In the genomic region with DNA sequence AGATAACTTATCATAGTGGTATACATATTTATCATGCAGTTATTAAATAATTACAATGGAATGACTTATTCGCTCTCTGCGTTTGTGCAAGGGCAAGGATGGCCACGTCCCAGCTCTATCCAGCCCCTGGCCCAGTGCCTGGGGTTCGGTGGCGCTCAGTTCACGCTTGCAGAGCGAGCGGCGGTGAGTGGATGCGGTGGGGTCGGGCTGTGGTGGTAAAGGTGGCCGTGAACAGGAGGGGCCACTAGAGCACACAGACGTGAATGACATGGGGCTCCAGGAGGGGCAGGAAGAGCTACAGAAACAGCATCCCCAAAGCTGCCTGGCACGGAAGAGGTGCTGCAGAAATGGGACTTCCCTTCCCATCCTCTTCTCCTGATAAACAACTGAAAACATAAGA, we compare ENCODE assay signal across 1 cellular context.
TF ChIP-seq lines count a peak whose summit lies in the region.

No MANE protein-coding gene starts in this region.

TF ChIP-seq in GM23338, 12 proteins besides CTCF, POLR2A, EP300 and RAD21 (continued from another document):
- TF ChIP-seq, protein P1, sequence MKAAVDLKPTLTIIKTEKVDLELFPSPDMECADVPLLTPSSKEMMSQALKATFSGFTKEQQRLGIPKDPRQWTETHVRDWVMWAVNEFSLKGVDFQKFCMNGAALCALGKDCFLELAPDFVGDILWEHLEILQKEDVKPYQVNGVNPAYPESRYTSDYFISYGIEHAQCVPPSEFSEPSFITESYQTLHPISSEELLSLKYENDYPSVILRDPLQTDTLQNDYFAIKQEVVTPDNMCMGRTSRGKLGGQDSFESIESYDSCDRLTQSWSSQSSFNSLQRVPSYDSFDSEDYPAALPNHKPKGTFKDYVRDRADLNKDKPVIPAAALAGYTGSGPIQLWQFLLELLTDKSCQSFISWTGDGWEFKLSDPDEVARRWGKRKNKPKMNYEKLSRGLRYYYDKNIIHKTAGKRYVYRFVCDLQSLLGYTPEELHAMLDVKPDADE (IDR thresholded peaks at IDR 0.05): no peak
- no peak for TF ChIP-seq EZH2phosphoT487 (IDR thresholded peaks at IDR 0.05; ENCODE audit: unreplicated experiment)
- TF ChIP-seq, protein P2, sequence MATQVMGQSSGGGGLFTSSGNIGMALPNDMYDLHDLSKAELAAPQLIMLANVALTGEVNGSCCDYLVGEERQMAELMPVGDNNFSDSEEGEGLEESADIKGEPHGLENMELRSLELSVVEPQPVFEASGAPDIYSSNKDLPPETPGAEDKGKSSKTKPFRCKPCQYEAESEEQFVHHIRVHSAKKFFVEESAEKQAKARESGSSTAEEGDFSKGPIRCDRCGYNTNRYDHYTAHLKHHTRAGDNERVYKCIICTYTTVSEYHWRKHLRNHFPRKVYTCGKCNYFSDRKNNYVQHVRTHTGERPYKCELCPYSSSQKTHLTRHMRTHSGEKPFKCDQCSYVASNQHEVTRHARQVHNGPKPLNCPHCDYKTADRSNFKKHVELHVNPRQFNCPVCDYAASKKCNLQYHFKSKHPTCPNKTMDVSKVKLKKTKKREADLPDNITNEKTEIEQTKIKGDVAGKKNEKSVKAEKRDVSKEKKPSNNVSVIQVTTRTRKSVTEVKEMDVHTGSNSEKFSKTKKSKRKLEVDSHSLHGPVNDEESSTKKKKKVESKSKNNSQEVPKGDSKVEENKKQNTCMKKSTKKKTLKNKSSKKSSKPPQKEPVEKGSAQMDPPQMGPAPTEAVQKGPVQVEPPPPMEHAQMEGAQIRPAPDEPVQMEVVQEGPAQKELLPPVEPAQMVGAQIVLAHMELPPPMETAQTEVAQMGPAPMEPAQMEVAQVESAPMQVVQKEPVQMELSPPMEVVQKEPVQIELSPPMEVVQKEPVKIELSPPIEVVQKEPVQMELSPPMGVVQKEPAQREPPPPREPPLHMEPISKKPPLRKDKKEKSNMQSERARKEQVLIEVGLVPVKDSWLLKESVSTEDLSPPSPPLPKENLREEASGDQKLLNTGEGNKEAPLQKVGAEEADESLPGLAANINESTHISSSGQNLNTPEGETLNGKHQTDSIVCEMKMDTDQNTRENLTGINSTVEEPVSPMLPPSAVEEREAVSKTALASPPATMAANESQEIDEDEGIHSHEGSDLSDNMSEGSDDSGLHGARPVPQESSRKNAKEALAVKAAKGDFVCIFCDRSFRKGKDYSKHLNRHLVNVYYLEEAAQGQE (IDR thresholded peaks at IDR 0.05; ENCODE audit: unreplicated experiment): no peak
- no peak for TF ChIP-seq POLR2AphosphoS5 (IDR thresholded peaks at IDR 0.05; ENCODE audit: low read depth)
- TF ChIP-seq, protein P3, sequence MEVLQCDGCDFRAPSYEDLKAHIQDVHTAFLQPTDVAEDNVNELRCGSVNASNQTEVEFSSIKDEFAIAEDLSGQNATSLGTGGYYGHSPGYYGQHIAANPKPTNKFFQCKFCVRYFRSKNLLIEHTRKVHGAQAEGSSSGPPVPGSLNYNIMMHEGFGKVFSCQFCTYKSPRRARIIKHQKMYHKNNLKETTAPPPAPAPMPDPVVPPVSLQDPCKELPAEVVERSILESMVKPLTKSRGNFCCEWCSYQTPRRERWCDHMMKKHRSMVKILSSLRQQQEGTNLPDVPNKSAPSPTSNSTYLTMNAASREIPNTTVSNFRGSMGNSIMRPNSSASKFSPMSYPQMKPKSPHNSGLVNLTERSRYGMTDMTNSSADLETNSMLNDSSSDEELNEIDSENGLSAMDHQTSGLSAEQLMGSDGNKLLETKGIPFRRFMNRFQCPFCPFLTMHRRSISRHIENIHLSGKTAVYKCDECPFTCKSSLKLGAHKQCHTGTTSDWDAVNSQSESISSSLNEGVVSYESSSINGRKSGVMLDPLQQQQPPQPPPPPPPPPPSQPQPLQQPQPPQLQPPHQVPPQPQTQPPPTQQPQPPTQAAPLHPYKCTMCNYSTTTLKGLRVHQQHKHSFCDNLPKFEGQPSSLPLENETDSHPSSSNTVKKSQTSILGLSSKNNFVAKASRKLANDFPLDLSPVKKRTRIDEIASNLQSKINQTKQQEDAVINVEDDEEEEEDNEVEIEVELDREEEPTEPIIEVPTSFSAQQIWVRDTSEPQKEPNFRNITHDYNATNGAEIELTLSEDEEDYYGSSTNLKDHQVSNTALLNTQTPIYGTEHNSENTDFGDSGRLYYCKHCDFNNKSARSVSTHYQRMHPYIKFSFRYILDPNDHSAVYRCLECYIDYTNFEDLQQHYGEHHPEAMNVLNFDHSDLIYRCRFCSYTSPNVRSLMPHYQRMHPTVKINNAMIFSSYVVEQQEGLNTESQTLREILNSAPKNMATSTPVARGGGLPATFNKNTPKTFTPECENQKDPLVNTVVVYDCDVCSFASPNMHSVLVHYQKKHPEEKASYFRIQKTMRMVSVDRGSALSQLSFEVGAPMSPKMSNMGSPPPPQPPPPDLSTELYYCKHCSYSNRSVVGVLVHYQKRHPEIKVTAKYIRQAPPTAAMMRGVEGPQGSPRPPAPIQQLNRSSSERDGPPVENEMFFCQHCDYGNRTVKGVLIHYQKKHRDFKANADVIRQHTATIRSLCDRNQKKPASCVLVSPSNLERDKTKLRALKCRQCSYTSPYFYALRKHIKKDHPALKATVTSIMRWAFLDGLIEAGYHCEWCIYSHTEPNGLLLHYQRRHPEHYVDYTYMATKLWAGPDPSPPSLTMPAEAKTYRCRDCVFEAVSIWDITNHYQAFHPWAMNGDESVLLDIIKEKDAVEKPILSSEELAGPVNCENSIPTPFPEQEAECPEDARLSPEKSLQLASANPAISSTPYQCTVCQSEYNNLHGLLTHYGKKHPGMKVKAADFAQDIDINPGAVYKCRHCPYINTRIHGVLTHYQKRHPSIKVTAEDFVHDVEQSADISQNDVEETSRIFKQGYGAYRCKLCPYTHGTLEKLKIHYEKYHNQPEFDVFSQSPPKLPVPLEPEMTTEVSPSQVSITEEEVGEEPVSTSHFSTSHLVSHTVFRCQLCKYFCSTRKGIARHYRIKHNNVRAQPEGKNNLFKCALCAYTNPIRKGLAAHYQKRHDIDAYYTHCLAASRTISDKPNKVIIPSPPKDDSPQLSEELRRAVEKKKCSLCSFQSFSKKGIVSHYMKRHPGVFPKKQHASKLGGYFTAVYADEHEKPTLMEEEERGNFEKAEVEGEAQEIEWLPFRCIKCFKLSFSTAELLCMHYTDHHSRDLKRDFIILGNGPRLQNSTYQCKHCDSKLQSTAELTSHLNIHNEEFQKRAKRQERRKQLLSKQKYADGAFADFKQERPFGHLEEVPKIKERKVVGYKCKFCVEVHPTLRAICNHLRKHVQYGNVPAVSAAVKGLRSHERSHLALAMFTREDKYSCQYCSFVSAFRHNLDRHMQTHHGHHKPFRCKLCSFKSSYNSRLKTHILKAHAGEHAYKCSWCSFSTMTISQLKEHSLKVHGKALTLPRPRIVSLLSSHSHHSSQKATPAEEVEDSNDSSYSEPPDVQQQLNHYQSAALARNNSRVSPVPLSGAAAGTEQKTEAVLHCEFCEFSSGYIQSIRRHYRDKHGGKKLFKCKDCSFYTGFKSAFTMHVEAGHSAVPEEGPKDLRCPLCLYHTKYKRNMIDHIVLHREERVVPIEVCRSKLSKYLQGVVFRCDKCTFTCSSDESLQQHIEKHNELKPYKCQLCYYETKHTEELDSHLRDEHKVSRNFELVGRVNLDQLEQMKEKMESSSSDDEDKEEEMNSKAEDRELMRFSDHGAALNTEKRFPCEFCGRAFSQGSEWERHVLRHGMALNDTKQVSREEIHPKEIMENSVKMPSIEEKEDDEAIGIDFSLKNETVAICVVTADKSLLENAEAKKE (CRISPR knock-in tag; IDR thresholded peaks at IDR 0.05): no peak
- no peak for TF ChIP-seq ZNF114 (CRISPR knock-in tag; IDR thresholded peaks at IDR 0.05)
- no peak for TF ChIP-seq STAT1 (IDR thresholded peaks at IDR 0.05; ENCODE audit: unreplicated experiment)
- TF ChIP-seq CREB1 (CRISPR knock-in tag; IDR thresholded peaks at IDR 0.05; ENCODE audit: low read depth): no peak
- TF ChIP-seq EZH2 (IDR thresholded peaks at IDR 0.05; ENCODE audit: low read depth, unreplicated experiment): no peak
- TF ChIP-seq ZNF331 (CRISPR knock-in tag; IDR thresholded peaks at IDR 0.05; ENCODE audit: low read depth): no peak
- TF ChIP-seq JUNB (IDR thresholded peaks at IDR 0.05; ENCODE audit: unreplicated experiment): no peak
